23 cellular contexts compared by ENCODE assay signal in the genomic region with DNA sequence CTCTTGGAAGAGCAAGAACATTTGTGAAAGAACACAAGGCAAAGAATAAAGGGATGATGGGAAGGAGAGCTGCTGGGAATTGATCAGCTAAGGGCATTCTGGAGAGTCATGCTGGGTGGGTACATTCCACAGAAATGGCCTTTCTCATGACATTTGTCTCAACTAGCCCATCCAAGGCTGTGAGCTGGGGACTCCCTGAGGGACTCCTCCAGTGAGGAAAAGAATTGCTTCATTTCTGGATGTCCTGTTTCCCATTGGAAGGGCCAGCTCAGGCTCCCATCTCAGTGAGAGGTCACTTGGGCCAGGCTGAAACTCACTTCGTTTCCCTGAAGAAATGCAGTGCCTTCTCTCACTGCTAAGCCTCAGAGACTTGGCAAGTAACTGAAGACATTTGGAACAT.
DNase-seq lines count a peak whose midpoint lies in the region; ATAC-seq lines count a peak whose summit lies in the region.
"Had no signal": no experiment of that assay in that cellular context is flagged by ENCODE, and none has a peak within 500 bp of the region (broad histone marks: within the 10 kb centered on the region; RNA-seq: fewer than 3 reads in every experiment).

No MANE protein-coding gene starts in this region.

- peak overlapping the region; percentile 95 to 99 (median 98) for H3K27ac Mint-ChIP-seq in CD4-positive, alpha-beta memory T cell
- H3K27ac Mint-ChIP-seq in central memory CD8-positive, alpha-beta T cell (ENCODE audit: low read depth), result peak overlapping the region; percentile 98

- POLR2A ChIA-PET in CD4-positive, alpha-beta memory T cell (lab: Charles Lee; ENCODE audit: partially characterized antibody), result interaction anchor here (0.6 to 3.2 kb wide), 11 partner anchors 10 to 329 kb away, joined by 3 to 72 read pairs (median 7); a partner anchor contains a TSS

- H3K4me1 ChIP-seq in CD4-positive, alpha-beta memory T cell (ENCODE audit: insufficient read depth, low read length), result peaks cover 79% of the 10 kb centered on the region
- no peaks in the 10 kb centered on the region for H3K4me1 ChIP-seq in muscle layer of duodenum (ENCODE audit: control insufficient read depth in 1 of 2, insufficient read depth in 2 of 2, low read length in 2 of 2)
- peaks cover 0 to 6% (median 5%) of the 10 kb centered on the region in 5 donors for H3K4me1 ChIP-seq in subcutaneous abdominal adipose tissue (ENCODE audit: control insufficient read depth in 5 of 5, insufficient read depth in 5 of 5, low read length in 5 of 5)
- H3K4me1 ChIP-seq: BLaER1, upper lobe of right lung had no signal

- no peaks in the 10 kb centered on the region for H3K27me3 Mint-ChIP-seq in CD4-positive, alpha-beta memory T cell
- no peaks in the 10 kb centered on the region for H3K27me3 Mint-ChIP-seq in central memory CD8-positive, alpha-beta T cell

- ATAC-seq in central memory CD8-positive, alpha-beta T cell (replicated peaks; ENCODE audit: extremely low read depth, poor library complexity, severe bottlenecking), result no peak
- ATAC-seq in GM18907 (IDR thresholded peaks at IDR 0.05; ENCODE audit: unreplicated experiment) (no peak), GM18870 (IDR thresholded peaks at IDR 0.05; ENCODE audit: unreplicated experiment) (no peak)
- ATAC-seq: activated CD4-positive, CD25-positive, alpha-beta regulatory T cell treated with anti-CD3 and anti-CD28 coated beads, Interleukin-2, amount 50 U/mL, for 24 hours; activated CD8-positive, alpha-beta T cell treated with anti-CD3 and anti-CD28 coated beads, Interleukin-2, amount 10 ng/mL, durations not matched to agents 7 days and 5 days; stimulated activated naive CD8-positive, alpha-beta T cell treated with anti-CD3 and anti-CD28 coated beads, Interleukin-15, Interleukin-2, amounts not matched to agents 100 U/mL and 50 U/mL, for 24 hours; upper lobe of right lung had no signal

- no peak for DNase-seq in CD4-positive, alpha-beta memory T cell
- DNase-seq in central memory CD8-positive, alpha-beta T cell (ENCODE audit: low spot score in 2 of 2), result no peak
- no peak for DNase-seq in H4 (ENCODE audit: low spot score)
- DNase-seq: ACHN; activated CD8-positive, alpha-beta T cell treated with anti-CD3 and anti-CD28 coated beads, Interleukin-2, amount 10 ng/mL, durations not matched to agents 7 days and 5 days; activated effector memory CD4-positive, alpha-beta T cell treated with anti-CD3 and anti-CD28 coated beads, Interleukin-2, amount 50 U/mL, for 16 hours; dermis blood vessel endothelial cell; H9; Kasumi-1; mesenchymal stem cell; MV-4-11; NCI-H1694; NCI-H2171 treated with DMSO at 0.1 percent for 48 hours; NCI-H524 treated with DMSO at 0.1 percent for 48 hours; retina; stimulated activated naive CD8-positive, alpha-beta T cell treated with anti-CD3 and anti-CD28 coated beads, Interleukin-15, Interleukin-2, amounts not matched to agents 100 U/mL and 50 U/mL, for 24 hours; upper lobe of right lung had no signal

- no peak overlapping the region for H3K9ac ChIP-seq in subcutaneous abdominal adipose tissue (ENCODE audit: low read length in 5 of 5)
- H3K9ac ChIP-seq: BLaER1 had no signal

- H3K9me3 Mint-ChIP-seq in CD4-positive, alpha-beta memory T cell, result peaks cover 0 to 21% (median 10%) of the 10 kb centered on the region in 8 donors
- no peaks in the 10 kb centered on the region for H3K9me3 Mint-ChIP-seq in central memory CD8-positive, alpha-beta T cell
- H3K9me3 Mint-ChIP-seq: H9 had no signal

- no peaks in the 10 kb centered on the region for H3K27me3 ChIP-seq in CD4-positive, alpha-beta memory T cell (ENCODE audit: insufficient read depth, low read length)
- H3K27me3 ChIP-seq in muscle layer of duodenum (ENCODE audit: low read depth, low read length), result no peaks in the 10 kb centered on the region
- peaks cover 0 to 2% (median 0%) of the 10 kb centered on the region in 5 donors for H3K27me3 ChIP-seq in subcutaneous abdominal adipose tissue (ENCODE audit: control insufficient read depth in 5 of 5, insufficient read depth in 4 of 5, low read length in 5 of 5)
- H3K27me3 ChIP-seq: BLaER1, upper lobe of right lung had no signal

- peaks cover 0 to 2% of the 10 kb centered on the region in 2 donors for H3K36me3 Mint-ChIP-seq in CD4-positive, alpha-beta memory T cell
- peaks cover 15% of the 10 kb centered on the region for H3K36me3 Mint-ChIP-seq in central memory CD8-positive, alpha-beta T cell (ENCODE audit: insufficient read depth)

- H3K4me1 Mint-ChIP-seq in CD4-positive, alpha-beta memory T cell, result peaks cover 50 to 88% (median 69%) of the 10 kb centered on the region in 4 donors
- peaks cover 70% of the 10 kb centered on the region for H3K4me1 Mint-ChIP-seq in central memory CD8-positive, alpha-beta T cell
- H3K4me1 Mint-ChIP-seq: H9 had no signal

- CTCF ChIA-PET in CD4-positive, alpha-beta memory T cell (lab: Charles Lee; ENCODE audit: partially characterized antibody), result interaction anchor here (1.0 to 3.5 kb wide), 9 partner anchors 9 to 323 kb away, joined by 3 to 49 read pairs (median 4); no protein-coding TSS in a partner anchor

- intact Hi-C loops in CD4-positive, alpha-beta memory T cell (cut with micrococcal nuclease), result no loop called here

- H3K9me3 ChIP-seq in CD4-positive, alpha-beta memory T cell (ENCODE audit: control insufficient read depth in 1 of 2, low read length in 2 of 2), result no peaks in the 10 kb centered on the region
- no peaks in the 10 kb centered on the region for H3K9me3 ChIP-seq in muscle layer of duodenum (ENCODE audit: control insufficient read depth in 1 of 2, low read length in 2 of 2)
- no peaks in the 10 kb centered on the region for H3K9me3 ChIP-seq in subcutaneous abdominal adipose tissue (ENCODE audit: control insufficient read depth in 5 of 5, low read length in 5 of 5)
- H3K9me3 ChIP-seq: upper lobe of right lung had no signal

- no peaks in the 10 kb centered on the region for H3K36me3 ChIP-seq in CD4-positive, alpha-beta memory T cell (ENCODE audit: insufficient read depth, low read length)
- H3K36me3 ChIP-seq in muscle layer of duodenum (ENCODE audit: control insufficient read depth in 1 of 2, insufficient read depth in 2 of 2, low read length in 2 of 2) (no peaks in the 10 kb centered on the region), subcutaneous abdominal adipose tissue (ENCODE audit: control insufficient read depth in 5 of 5, insufficient read depth in 5 of 5, low read length in 5 of 5) (no peaks in the 10 kb centered on the region)
- H3K36me3 ChIP-seq: BLaER1, upper lobe of right lung had no signal

- peak overlapping the region; percentile 47 for H3K27ac ChIP-seq in CD4-positive, alpha-beta memory T cell (ENCODE audit: low read depth, low read length)
- peak overlapping the region; percentile 58 for H3K27ac ChIP-seq in muscle layer of duodenum (ENCODE audit: low read length)
- H3K27ac ChIP-seq in subcutaneous abdominal adipose tissue (ENCODE audit: low read depth, low read length), result peak overlapping the region; percentile 45
- H3K27ac ChIP-seq: BLaER1, upper lobe of right lung had no signal

- H3K4me3 Mint-ChIP-seq in CD4-positive, alpha-beta memory T cell, result peak overlapping the region in 2 of 8 donors; percentile 17 to 31
- no peak overlapping the region for H3K4me3 Mint-ChIP-seq in central memory CD8-positive, alpha-beta T cell
- H3K4me3 Mint-ChIP-seq: activated CD8-positive, alpha-beta T cell treated with anti-CD3 and anti-CD28 coated beads, Interleukin-2, amount 10 ng/mL, durations not matched to agents 7 days and 5 days; H9 had no signal

- H3K4me3 ChIP-seq in CD4-positive, alpha-beta memory T cell (ENCODE audit: low read length in 2 of 2), result no peak overlapping the region
- H3K4me3 ChIP-seq in muscle layer of duodenum (ENCODE audit: low read depth in 1 of 2, low read length in 2 of 2), result peak overlapping the region in 1 of 2 donors; percentile 9
- no peak overlapping the region for H3K4me3 ChIP-seq in subcutaneous abdominal adipose tissue (ENCODE audit: low read depth in 1 of 5, low read length in 5 of 5)
- H3K4me3 ChIP-seq: BLaER1, upper lobe of right lung had no signal
